In genomic region chr5:5419291-5420210, GRCh38 we compare ENCODE assay signal across 8 cellular contexts. TPM values are rescaled to one million over a fixed set of nuclear protein-coding genes. Genes with fewer than 3 reads are reported as not detected.
DNase-seq lines count a peak whose midpoint lies in the region; ATAC-seq, FAIRE-seq and TF ChIP-seq lines count a peak whose summit lies in the region.

No MANE protein-coding gene starts in this region.

- POLR2A ChIA-PET in AG04450 (lab: Yijun Ruan, JAX): interaction anchor here (0.6 kb wide), 1 partner anchor 270 kb away, joined by 3 read pairs; no protein-coding TSS in a partner anchor
- POLR2A ChIA-PET in GM12878 (lab: Charles Lee): interaction anchor here (0.8 to 1.0 kb wide), 2 partner anchors 17 to 270 kb away, joined by 3 read pairs; no protein-coding TSS in a partner anchor

- ATAC-seq in GM12878: no peak
- no peak for ATAC-seq in right lobe of liver
- no peak for ATAC-seq in HG03520 (IDR thresholded peaks at IDR 0.05; ENCODE audit: unreplicated experiment)
- ATAC-seq in aorta (ENCODE audit: low FRiP score): no peak

- no peak for FAIRE-seq in GM12878 (lab: Jason Lieb, UNC)

- H3K4me1 ChIP-seq in GM12878 (ENCODE audit: control insufficient read depth, insufficient read depth, low read length) (peaks cover 27% of the 10 kb centered on the region), right lobe of liver (peaks cover 0 to 26% (median 10%) of the 10 kb centered on the region in 4 donors), aorta (ENCODE audit: control insufficient read depth in 1 of 2, insufficient read depth in 2 of 2, low read length in 2 of 2) (peaks cover 1 to 7% of the 10 kb centered on the region in 2 donors)

- H3K4me2 ChIP-seq in GM12878 (ENCODE audit: control insufficient read depth, insufficient read depth): peak overlapping the region; percentile 72

- SMC1A ChIA-PET in GM12878 (lab: Charles Lee; ENCODE audit: uncharacterized antibody, unreplicated experiment): interaction anchor here (0.6 to 2.2 kb wide), 9 partner anchors 10 to 552 kb away, joined by 3 to 17 read pairs (median 4); no protein-coding TSS in a partner anchor

- H3K36me3 ChIP-seq in GM12878 (ENCODE audit: control insufficient read depth in 2 of 2, insufficient read depth in 2 of 2, low read length in 1 of 2): no peaks in the 10 kb centered on the region
- no peaks in the 10 kb centered on the region for H3K36me3 ChIP-seq in right lobe of liver
- no peaks in the 10 kb centered on the region for H3K36me3 ChIP-seq in aorta (ENCODE audit: control insufficient read depth in 1 of 2, insufficient read depth in 2 of 2, low read length in 1 of 2)

- H3K9me3 ChIP-seq in AG04450 (ENCODE audit: control insufficient read depth, insufficient read depth, low read length) (no peaks in the 10 kb centered on the region), GM12878 (replicated peaks; ENCODE audit: control insufficient read depth, insufficient read depth, low read length) (no peaks in the 10 kb centered on the region), right lobe of liver (no peaks in the 10 kb centered on the region), aorta (ENCODE audit: control insufficient read depth, low read length) (no peaks in the 10 kb centered on the region)

- peak overlapping the region; percentile 66 for H2AFZ ChIP-seq in GM12878 (ENCODE audit: control insufficient read depth, low read depth, low read length)

- H3K27ac ChIP-seq in AG04450 (ENCODE audit: low read depth, low read length) (no peak overlapping the region), GM12878 (ENCODE audit: control insufficient read depth, insufficient read depth) (no peak overlapping the region; the same call in 1 of the 2 replicates), right lobe of liver (no peak overlapping the region), aorta (ENCODE audit: low read depth in 1 of 2, low read length in 2 of 2) (no peak overlapping the region)

- H3K4me3 ChIP-seq in AG04450 (ENCODE audit: low read depth, low read length) (no peak overlapping the region; the same call in 1 of the 2 replicates), GM12878 (no peak overlapping the region), right lobe of liver (no peak overlapping the region), aorta (ENCODE audit: low read length in 2 of 2) (no peak overlapping the region)

- DNase-seq in AG04450 (ENCODE audit: low read depth, low spot score) (peak; percentile 50), GM13976 (ENCODE audit: low spot score) (peak; percentile 42), NCI-H226 (peak; percentile 39), GM12878 (ENCODE audit: low read depth, low spot score) (no peak), right lobe of liver (no peak), NCI-H1436 (lab: John Stamatoyannopoulos, UW) (no peak), aorta (no peak)

- peaks cover 23% of the 10 kb centered on the region for H3K79me2 ChIP-seq in GM12878 (ENCODE audit: control insufficient read depth, insufficient read depth, low read length)

- CTCF ChIA-PET in AG04450 (lab: Charles Lee): interaction anchor here (0.5 to 3.8 kb wide), 24 partner anchors 8 to 1193 kb away, joined by 3 to 53 read pairs (median 4); partner anchors contain the start of gene ADAMTS16
- CTCF ChIA-PET in GM12878 (lab: Yijun Ruan, JAX): interaction anchor here (0.5 to 4.5 kb wide), 24 partner anchors 11 to 557 kb away, joined by 3 to 31 read pairs (median 4); partner anchors contain the start of gene ADAMTS16

- in situ Hi-C loops in GM13976 (cut with MboI; ENCODE audit: low sequenced_read_pairs, unreplicated experiment) (loop anchor here (10.0 to 25.0 kb wide), 2 partner anchors 275 to 532 kb away; partner anchors contain the start of gene ADAMTS16), GM12878 (cut with MboI) (loop anchor here (5.0 kb wide), 2 partner anchors 277 to 537 kb away; partner anchors contain the start of gene ADAMTS16)

- TF ChIP-seq POLR2A in GM12878 (IDR thresholded peaks at IDR 0.05; ENCODE audit: low read depth, low read length) (no peak), right lobe of liver (IDR thresholded peaks at IDR 0.05) (no peak)

- no peaks in the 10 kb centered on the region for H4K20me1 ChIP-seq in GM12878 (ENCODE audit: control insufficient read depth, insufficient read depth)

- no TSS peak for BruUV-seq in GM12878 (replicated peaks; lab: Mats Ljungman, UMichigan)

- TF ChIP-seq CTCF in AG04450 (IDR thresholded peaks at IDR 0.05; ENCODE audit: low read depth, low read length) (peak; percentile 84), GM13976 (IDR thresholded peaks at IDR 0.05; ENCODE audit: borderline replicate concordance, control extremely low read depth, extremely low read depth, insufficient read depth, missing control alignments) (peak; percentile 62), GM12878 (IDR thresholded peaks at IDR 0.05 in 2 of 3, conservative IDR thresholded peaks at IDR 0.05 in 1 of 3; ENCODE audit: control insufficient read depth in 2 of 3, extremely low read depth in 1 of 3, insufficient read depth in 1 of 3, low read depth in 3 of 3, low read length in 3 of 3) (peak; percentile 66 to 79 (median 70); a peak in 5 of 6 replicates), right lobe of liver (IDR thresholded peaks at IDR 0.05) (peak; percentile 61 to 74 (median 65))

- no peak for TF ChIP-seq EP300 in GM12878 (IDR thresholded peaks at IDR 0.05; ENCODE audit: borderline replicate concordance in 1 of 2, control insufficient read depth in 1 of 2, low read depth in 2 of 2, low read length in 2 of 2)

- RAD21 ChIA-PET in GM12878 (lab: Charles Lee; ENCODE audit: unreplicated experiment): interaction anchor here (0.7 to 2.9 kb wide), 10 partner anchors 270 to 551 kb away, joined by 3 to 16 read pairs (median 4); partner anchors contain the start of gene ADAMTS16

- 62% methylated on average over 11 of the region's 11 CpGs for WGBS in GM12878 (ENCODE audit: insufficient coverage, insufficient replicate concordance, low lambda C conversion rate, missing lambda C conversion rate)
- 29% methylated on average over 11 of the region's 11 CpGs for WGBS in right lobe of liver (ENCODE audit: insufficient coverage, low coverage, low lambda C conversion rate, missing lambda C conversion rate)
- WGBS in aorta, 2 donors: 14 to 15% methylated on average over 11 of the region's 11 CpGs

- no peaks in the 10 kb centered on the region for H3K27me3 ChIP-seq in AG04450 (ENCODE audit: control insufficient read depth, insufficient read depth, low read length)
- H3K27me3 ChIP-seq in GM12878 (replicated peaks in 1 of 2; ENCODE audit: control insufficient read depth in 2 of 2, insufficient read depth in 2 of 2, low read length in 1 of 2): no peaks in the 10 kb centered on the region
- H3K27me3 ChIP-seq in right lobe of liver: no peaks in the 10 kb centered on the region
- H3K27me3 ChIP-seq in aorta (ENCODE audit: control insufficient read depth in 1 of 2, insufficient read depth in 2 of 2, low read length in 1 of 2): no peaks in the 10 kb centered on the region

- intact Hi-C loops in GM12878 (cut with micrococcal nuclease; ENCODE audit: unreplicated experiment) (loop anchor here (1.0 to 5.0 kb wide), 4 partner anchors 278 to 551 kb away; no protein-coding TSS in a partner anchor), right lobe of liver (cut with DNase I) (loop anchor here (10.0 kb wide), 2 partner anchors 275 to 545 kb away; partner anchors contain the start of gene ADAMTS16 (in 1 of the 2)), aorta (cut with DNase I) (loop anchor here (2.0 to 10.0 kb wide), 5 partner anchors 235 to 1295 kb away; partner anchors contain the start of genes ADAMTS16 (in 2 of the 2) and TENT4A (in 1 of the 2))

- H3K9ac ChIP-seq in GM12878 (ENCODE audit: control insufficient read depth, insufficient read depth, low read length): no peak overlapping the region; the same call in 1 of the 2 replicates

- TF ChIP-seq RAD21 in GM12878 (IDR thresholded peaks at IDR 0.05; ENCODE audit: insufficient read depth, low read depth, low read length): peak; percentile 90

TF ChIP-seq in GM12878, 131 proteins besides CTCF, POLR2A, EP300 and RAD21 (continues in another document):
- no peak for TF ChIP-seq MEF2A (IDR thresholded peaks at IDR 0.05; ENCODE audit: insufficient read depth, low read depth, low read length)
- 0 out of 2 replicates have a peak, but pooled peaks have one; percentile 25 for TF ChIP-seq ATF7 (IDR thresholded peaks at IDR 0.05; ENCODE audit: low read depth)
- TF ChIP-seq FOXM1 (IDR thresholded peaks at IDR 0.05; ENCODE audit: low read depth, low read length): 0 out of 2 replicates have a peak, but pooled peaks have one; percentile 30
- TF ChIP-seq CHD1 (IDR thresholded peaks at IDR 0.05; ENCODE audit: low read depth, low read length): no peak
- TF ChIP-seq SMC3 (IDR thresholded peaks at IDR 0.05; ENCODE audit: borderline replicate concordance, low read length): peak; percentile 80; the same call in 1 of the 2 replicates

RNA-seq across cellular contexts. Expression of gene ICE1, which starts 2.9 kb away (rescaled TPM):
- polyA plus RNA-seq in AG04450 (2011; rRNA removed): 17.8 and 23.4 TPM in 2 replicates
- 33.6 and 43.2 TPM in 2 replicates for polyA minus RNA-seq in AG04450 (2011; rRNA and poly(A)+ RNA removed)
- total RNA-seq in GM12878 (2013; cell fraction: nucleolus; rRNA removed): 67.5 and 70.9 TPM in 2 replicates
- total RNA-seq in GM12878 (2014; rRNA removed): 18.8 and 22.2 TPM in 2 replicates
- total RNA-seq in GM12878 (2014; rRNA removed; fragmentation: Illumina TruSeq; extraction: Trizol): 31.4 and 32.5 TPM in 2 replicates
- total RNA-seq in GM12878 (2021): 24.4 and 26.9 TPM in 2 replicates
- polyA plus RNA-seq in GM12878 (2011; ENCODE audit: low read depth): 6.3 TPM
- 16.1 and 22.0 TPM in 2 replicates for polyA plus RNA-seq in GM12878 (2011; rRNA removed)
- polyA plus RNA-seq in GM12878 (2011; cell fraction: cytosol; rRNA removed): 8.8 and 9.3 TPM in 2 replicates
- polyA plus RNA-seq in GM12878 (2011; cell fraction: nucleus; rRNA removed): 22.5 and 23.0 TPM in 2 replicates
- 8.3 and 10.2 TPM in 2 replicates for polyA plus RNA-seq in GM12878 (2012)
- 27.9 and 31.6 TPM in 2 replicates for polyA plus RNA-seq in GM12878 (2014; fragmentation: Illumina TruSeq; extraction: Trizol)
- polyA plus RNA-seq in GM12878 (2014; fragmentation: Nextera tagmentation; extraction: Ambion mirVana): 1 to 10 TPM; 3.8 to 5.5 TPM
- polyA plus RNA-seq in GM12878 (2014; rRNA removed): 17.1 and 17.4 TPM in 2 replicates
- 10 to 100 TPM; 19.0 to 20.3 TPM for polyA plus RNA-seq in GM12878 (2016; fragmentation: Nextera tagmentation; extraction: Ambion mirVana)
- 32.2 and 34.7 TPM in 2 replicates for polyA minus RNA-seq in GM12878 (2011; rRNA and poly(A)+ RNA removed)
- polyA minus RNA-seq in GM12878 (2011; cell fraction: cytosol; rRNA and poly(A)+ RNA removed): 9.4 and 13.0 TPM in 2 replicates
- polyA minus RNA-seq in GM12878 (2011; cell fraction: nucleus; rRNA and poly(A)+ RNA removed): 36.1 and 53.6 TPM in 2 replicates
- total RNA-seq in right lobe of liver: 10 to 100 TPM in 4 of 6 experiments, 1 to 10 TPM in 2; 8.2 to 10.7 (median 10.4) TPM
- total RNA-seq in aorta: 10 to 100 TPM; 28.8 to 35.0 TPM
- 1 to 10 TPM; 3.8 to 8.0 TPM for polyA plus RNA-seq in aorta

Comparison
In these comparisons a context has a peak if more than half of its experiments do, and no peak if none do; other contexts are left out.
1. DNase-seq: peak in AG04450 (single experiment), GM13976 (single experiment) and NCI-H226 (single experiment); none in GM12878 (single experiment), right lobe of liver (0 of 3), NCI-H1436 (single experiment) and aorta (0 of 2).
2. Peak in every context shown above with its lines, with median percentiles within 50 percentile points of each other: CTCF ChIP-seq.